15 cellular contexts compared by ENCODE assay signal in genomic region chr1:202462342-202463076, GRCh38.
DNase-seq lines count a peak whose midpoint lies in the region; ATAC-seq, FAIRE-seq and TF ChIP-seq lines count a peak whose summit lies in the region.
"Had no signal": no experiment of that assay in that cellular context is flagged by ENCODE, and none has a peak within 500 bp of the region (broad histone marks: within the 10 kb centered on the region; RNA-seq: fewer than 3 reads in every experiment).

No MANE protein-coding gene starts in this region.

- intact Hi-C loops in left ventricle myocardium superior (cut with micrococcal nuclease) (no loop called here), A673 (cut with micrococcal nuclease; ENCODE audit: unreplicated experiment) (loop anchor here (5.0 to 10.0 kb wide), 2 partner anchors 255 to 532 kb away; no protein-coding TSS in a partner anchor)

- no peaks in the 10 kb centered on the region for H3K4me1 ChIP-seq in small intestine (ENCODE audit: control insufficient read depth in 2 of 2, insufficient read depth in 1 of 2, low read depth in 1 of 2, low read length in 1 of 2)
- H3K4me1 ChIP-seq in A673 (ENCODE audit: insufficient read depth, low read length, poor library complexity, severe bottlenecking) = no peaks in the 10 kb centered on the region
- H3K4me1 ChIP-seq: uterus had no signal

- peak; percentile 77 for ATAC-seq in left ventricle myocardium superior
- ATAC-seq: stimulated activated naive B cell treated with anti-CD40 and anti-IgM and Interleukin-4, amounts not matched to agents 10 μg/mL and 1 μg/mL and 100 μg/mL, for 72 hours had no signal

- in situ Hi-C loops in GM13976 (cut with MboI; ENCODE audit: low sequenced_read_pairs, unreplicated experiment) = loop anchor here (25.0 kb wide), 1 partner anchor 250 kb away; the partner anchor contains the start of gene SYT2

- no TSS peak for BruUV-seq in A673 (replicated peaks; lab: Mats Ljungman, UMichigan)

- no peaks in the 10 kb centered on the region for H3K27me3 ChIP-seq in small intestine (ENCODE audit: control insufficient read depth in 2 of 2, insufficient read depth in 2 of 2, low read length in 2 of 2)
- no peaks in the 10 kb centered on the region for H3K27me3 ChIP-seq in A673 (replicated peaks; ENCODE audit: insufficient read depth, low read depth, low read length, poor library complexity)
- H3K27me3 ChIP-seq: neutrophil, uterus had no signal

- peak overlapping the region; percentile 27 for H3K27ac ChIP-seq in KOPT-K1 (ENCODE audit: low read depth, low read length, poor library complexity, severe bottlenecking)
- peak overlapping the region; percentile 20 to 84 for H3K27ac ChIP-seq in small intestine (ENCODE audit: low read depth in 1 of 2, low read length in 1 of 2)
- H3K27ac ChIP-seq in A673 (ENCODE audit: low read depth, low read length, poor library complexity, severe bottlenecking) = no peak overlapping the region
- H3K27ac ChIP-seq: neutrophil, skin epidermis, uterus had no signal

- POLR2A ChIA-PET in A673 (lab: Charles Lee; ENCODE audit: low non-redundant PET) = no interaction called here

- no peaks in the 10 kb centered on the region for H3K9me3 ChIP-seq in KOPT-K1 (ENCODE audit: insufficient read depth, low read length, poor library complexity, severe bottlenecking)
- no peaks in the 10 kb centered on the region for H3K9me3 ChIP-seq in small intestine (ENCODE audit: control insufficient read depth, low read depth)
- H3K9me3 ChIP-seq in A673 (ENCODE audit: low read depth, low read length, poor library complexity, severe bottlenecking) = no peaks in the 10 kb centered on the region
- H3K9me3 ChIP-seq: neutrophil, uterus had no signal

- 9 to 60% (median 36%) methylated on average over 3 of the region's 3 CpGs for WGBS in small intestine, 3 donors

- FAIRE-seq in small intestine (lab: Jason Lieb, UNC) = no peak
- FAIRE-seq: bronchial epithelial cell had no signal

- H3K36me3 ChIP-seq in KOPT-K1 (ENCODE audit: insufficient read depth, low read length) (no peaks in the 10 kb centered on the region), small intestine (ENCODE audit: control insufficient read depth in 2 of 2, insufficient read depth in 2 of 2, low read length in 2 of 2) (no peaks in the 10 kb centered on the region), A673 (ENCODE audit: insufficient read depth, low read length, poor library complexity, severe bottlenecking) (no peaks in the 10 kb centered on the region)
- H3K36me3 ChIP-seq: uterus had no signal

- DNase-seq in NCI-H524 treated with DMSO at 0.1 percent for 48 hours (lab: John Stamatoyannopoulos, UW) (peak; percentile 33), left ventricle myocardium superior (no peak), small intestine (peak; percentile 66), A673 (ENCODE audit: low spot score) (no peak), D341Med (ENCODE audit: low spot score) (no peak), NCI-H2171 treated with DMSO at 0.1 percent for 48 hours (lab: John Stamatoyannopoulos, UW) (no peak), GM13976 (ENCODE audit: low spot score) (no peak)
- DNase-seq: activated CD4-positive, alpha-beta T cell treated with anti-CD3 and anti-CD28 coated beads for 48 hours; NCI-H526 treated with DMSO at 0.1 percent for 48 hours; stimulated activated naive B cell treated with anti-CD40 and anti-IgM and Interleukin-4, amounts not matched to agents 10 μg/mL and 1 μg/mL and 100 μg/mL, for 72 hours; uterus had no signal

- TF ChIP-seq CTCF in A673 (conservative IDR thresholded peaks at IDR 0.05; ENCODE audit: low read depth, low read length) (no peak), GM13976 (IDR thresholded peaks at IDR 0.05; ENCODE audit: borderline replicate concordance, control extremely low read depth, extremely low read depth, insufficient read depth, missing control alignments) (no peak)

- CTCF ChIA-PET in A673 (lab: Charles Lee) = interaction anchor here (1.1 kb wide), 1 partner anchor 273 kb away, joined by 3 read pairs; no protein-coding TSS in a partner anchor

- no peak overlapping the region for H3K4me3 ChIP-seq in small intestine (ENCODE audit: low read depth in 1 of 2, low read length in 2 of 2)
- no peak overlapping the region for H3K4me3 ChIP-seq in A673 (ENCODE audit: low read depth, low read length, poor library complexity, severe bottlenecking)
- H3K4me3 ChIP-seq: skin epidermis, uterus had no signal

Comparison
In these comparisons a context has a peak if more than half of its experiments do, and no peak if none do; other contexts are left out.
1. DNase-seq: peak in NCI-H524 treated with DMSO at 0.1 percent for 48 hours (single experiment) and small intestine (single experiment); none in left ventricle myocardium superior (single experiment), A673 (single experiment), D341Med (single experiment), NCI-H2171 treated with DMSO at 0.1 percent for 48 hours (single experiment) and GM13976 (single experiment).